Comparison of ENCODE assay signal across 15 cellular contexts in the genomic region with DNA sequence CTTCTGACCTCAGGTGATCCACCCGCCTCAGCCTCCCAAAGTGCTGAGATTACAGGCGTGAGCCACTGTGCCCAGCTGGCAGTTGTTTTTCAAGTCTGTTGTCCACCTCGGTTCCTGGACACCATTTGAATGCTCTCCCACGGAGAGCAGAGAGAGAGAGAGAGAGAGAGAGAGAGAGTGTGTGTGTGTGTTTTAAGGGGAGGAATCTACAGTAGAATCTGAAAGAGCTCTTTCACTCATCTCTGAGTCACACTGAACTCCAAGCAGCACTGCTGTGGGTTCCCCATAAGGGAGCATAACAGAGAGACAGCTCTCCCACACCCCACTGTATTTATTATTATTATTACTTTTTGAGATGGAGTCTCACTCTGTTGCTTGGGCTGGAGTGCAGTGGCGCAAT.
DNase-seq lines count a peak whose midpoint lies in the region; FAIRE-seq and TF ChIP-seq lines count a peak whose summit lies in the region.
"Had no signal": no experiment of that assay in that cellular context is flagged by ENCODE, and none has a peak within 500 bp of the region (broad histone marks: within the 10 kb centered on the region; RNA-seq: fewer than 3 reads in every experiment).

No MANE protein-coding gene starts in this region.

- TF ChIP-seq CTCF in AG09309 (IDR thresholded peaks at IDR 0.05; ENCODE audit: control insufficient read depth, insufficient read depth, low read depth, low read length, missing control alignments), result no peak

- DNase-seq in AG09309 (ENCODE audit: low read depth), result peak; percentile 33
- DNase-seq in H54 (ENCODE audit: insufficient read length, low spot score), result peak; percentile 12
- DNase-seq in activated T-cell treated with anti-CD3 and anti-CD28 coated beads, Interleukin-2, amount 50 U/mL, for 48 hours, result peak; percentile 16 to 18
- DNase-seq in kidney glomerular epithelial cell (lab: John Stamatoyannopoulos, UW), result peak; percentile 61
- DNase-seq in GM12892 (ENCODE audit: insufficient read length), result no peak
- no peak for DNase-seq in DMS79 (lab: John Stamatoyannopoulos, UW)
- DNase-seq in GM19239 (ENCODE audit: insufficient read length, low spot score), result no peak
- DNase-seq in amygdala (lab: John Stamatoyannopoulos, UW), result no peak
- DNase-seq: activated CD4-positive, alpha-beta T cell treated with anti-CD3 and anti-CD28 coated beads for 4 hours; CD4-positive, alpha-beta memory T cell; NCI-H1092; NCI-H524; transverse colon had no signal

- no peak overlapping the region for H3K4me3 ChIP-seq in AG09309 (ENCODE audit: control insufficient read depth, low read depth, low read length)
- H3K4me3 ChIP-seq: right lobe of liver, transverse colon had no signal

- FAIRE-seq in H54 (lab: Jason Lieb, UNC), result no peak
- no peak for FAIRE-seq in GM12892 (lab: Jason Lieb, UNC)
- FAIRE-seq in GM19239 (lab: Jason Lieb, UNC), result no peak
- FAIRE-seq: endometrium had no signal

- TF ChIP-seq POLR2A in H54 (IDR thresholded peaks at IDR 0.05; ENCODE audit: low read depth, low read length) (no peak), GM12892 (IDR thresholded peaks at IDR 0.05; ENCODE audit: low read depth, low read length) (no peak)

Comparison
In these comparisons a context has a peak if more than half of its experiments do, and no peak if none do; other contexts are left out.
1. DNase-seq: peak in AG09309 (single experiment), H54 (single experiment), activated T-cell treated with anti-CD3 and anti-CD28 coated beads, Interleukin-2, amount 50 U/mL, for 48 hours (2 of 2) and kidney glomerular epithelial cell (single experiment); none in GM12892 (single experiment), DMS79 (single experiment), GM19239 (single experiment) and amygdala (0 of 56).